Comparison of ENCODE assay signal across 24 cellular contexts in the genomic region with DNA sequence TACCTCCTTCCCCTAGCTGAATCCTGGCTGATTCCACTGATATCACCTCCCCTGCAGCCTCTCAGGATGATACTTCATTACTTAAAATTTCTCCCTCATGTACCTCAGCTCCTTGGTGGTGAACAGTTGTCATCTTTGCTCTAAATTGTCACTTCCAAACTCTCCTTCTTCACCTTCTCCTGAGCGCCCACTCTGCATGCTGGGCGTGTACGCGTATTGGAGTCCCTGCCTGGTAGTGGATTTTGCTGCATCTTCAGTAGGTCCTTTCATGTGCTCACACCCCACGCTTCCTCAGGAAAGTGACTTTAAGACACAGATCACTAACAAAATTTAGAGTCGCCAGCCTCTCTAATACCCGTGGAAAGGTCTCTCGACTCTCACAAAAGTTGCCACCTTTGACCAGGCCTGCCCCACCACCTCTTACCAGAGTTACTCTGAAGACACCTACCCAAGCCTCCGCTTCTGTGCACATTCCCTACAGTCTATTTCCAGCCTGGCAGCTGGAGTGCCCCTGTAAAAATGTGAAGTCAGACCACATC.
DNase-seq lines count a peak whose midpoint lies in the region; ATAC-seq and TF ChIP-seq lines count a peak whose summit lies in the region.
"Had no signal": no experiment of that assay in that cellular context is flagged by ENCODE, and none has a peak within 500 bp of the region (broad histone marks: within the 10 kb centered on the region; RNA-seq: fewer than 3 reads in every experiment).

No MANE protein-coding gene starts in this region.

- no peaks in the 10 kb centered on the region for H3K4me1 ChIP-seq in HEK293 (ENCODE audit: control insufficient read depth, insufficient read depth, low read length)
- no peaks in the 10 kb centered on the region for H3K4me1 ChIP-seq in colonic mucosa
- H3K4me1 ChIP-seq in GM23338 (ENCODE audit: insufficient read depth): peaks cover 13% of the 10 kb centered on the region
- H3K4me1 ChIP-seq: Caco-2 had no signal

- no peak overlapping the region for H2AFZ ChIP-seq in GM23338
- H2AFZ ChIP-seq: GM23248 had no signal

- POLR2A ChIA-PET in HEK293 (lab: Yijun Ruan, JAX): no interaction called here
- POLR2A ChIA-PET in HEK293T (lab: Yijun Ruan, JAX): no interaction called here

- no peak overlapping the region for H3K4me3 Mint-ChIP-seq in stimulated activated effector memory CD8-positive, alpha-beta T cell treated with anti-CD3 and anti-CD28 coated beads, Interleukin-12 subunit alpha, Interleukin-12 subunit beta, amount 100 ng/mL, for 72 hours
- H3K4me3 Mint-ChIP-seq in GM23338: no peak overlapping the region
- H3K4me3 Mint-ChIP-seq: CD8-positive, alpha-beta T cell; IgD-negative memory B cell had no signal

- H3K9me3 ChIP-seq in HEK293 (ENCODE audit: control insufficient read depth, insufficient read depth, low read depth, low read length): no peaks in the 10 kb centered on the region
- no peaks in the 10 kb centered on the region for H3K9me3 ChIP-seq in colonic mucosa
- H3K9me3 ChIP-seq: Caco-2, HAP-1, SK-N-SH had no signal

- no peaks in the 10 kb centered on the region for H3K36me3 ChIP-seq in HEK293 (ENCODE audit: control insufficient read depth in 2 of 2, insufficient read depth in 1 of 2, low read length in 2 of 2)
- H3K36me3 ChIP-seq in colonic mucosa: no peaks in the 10 kb centered on the region
- no peaks in the 10 kb centered on the region for H3K36me3 ChIP-seq in GM23338 (ENCODE audit: insufficient read depth)
- H3K36me3 ChIP-seq: BLaER1 treated with 17β-estradiol and CSF1 and Interleukin-3, amounts not matched to agents 10 nM and 100 nM; HAP-1 had no signal

- no peak overlapping the region for H3K4me3 ChIP-seq in HEK293 (ENCODE audit: low read depth, low read length)
- no peak overlapping the region for H3K4me3 ChIP-seq in colonic mucosa
- no peak overlapping the region for H3K4me3 ChIP-seq in GM23338
- H3K4me3 ChIP-seq: BLaER1 treated with 17β-estradiol and CSF1 and Interleukin-3, amounts not matched to agents 10 nM and 100 nM; GM23248; HAP-1 had no signal

- no peak for ATAC-seq in stimulated activated effector memory CD8-positive, alpha-beta T cell treated with anti-CD3 and anti-CD28 coated beads, Interleukin-12 subunit alpha, Interleukin-12 subunit beta, amount 100 ng/mL, for 72 hours
- ATAC-seq in GM23338: no peak
- ATAC-seq: CD8-positive, alpha-beta T cell had no signal

- no peaks in the 10 kb centered on the region for H3K9me2 ChIP-seq in GM23338 (ENCODE audit: insufficient read depth)
- H3K9me2 ChIP-seq: SK-N-SH had no signal

- H3F3A ChIP-seq in GM23338 (replicated peaks; ENCODE audit: low read depth): no peaks in the 10 kb centered on the region

- no peak for TF ChIP-seq CTCF in HEK293 (tag by site-specific recombination; IDR thresholded peaks at IDR 0.05)
- no peak for TF ChIP-seq CTCF in colonic mucosa (IDR thresholded peaks at IDR 0.05)
- no peak for TF ChIP-seq CTCF in GM23338 (conservative IDR thresholded peaks at IDR 0.05; ENCODE audit: low read depth in 2 of 2)

- H4K20me1 ChIP-seq in GM23338 (replicated peaks; ENCODE audit: insufficient read depth): no peaks in the 10 kb centered on the region
- H4K20me1 ChIP-seq: BLaER1 treated with 17β-estradiol and CSF1 and Interleukin-3, amounts not matched to agents 10 nM and 100 nM had no signal

- DNase-seq in colonic mucosa: peak; percentile 9
- peak; percentile 31 for DNase-seq in myocyte (ENCODE audit: low read depth)
- DNase-seq in stimulated activated effector memory CD8-positive, alpha-beta T cell treated with anti-CD3 and anti-CD28 coated beads, Interleukin-12 subunit alpha, Interleukin-12 subunit beta, amount 100 ng/mL, for 72 hours (ENCODE audit: low spot score in 2 of 2): no peak
- no peak for DNase-seq in ACHN
- no peak for DNase-seq in HEK293T (ENCODE audit: extremely low spot score)
- DNase-seq in GM23338 (ENCODE audit: low spot score): no peak
- DNase-seq: AML-193; Caco-2; CD8-positive, alpha-beta T cell; GM23248; NCI-H1092; NCI-H1417 treated with DMSO at 0.1 percent for 48 hours; NCI-H1694 treated with DMSO at 0.1 percent for 48 hours; NCI-H2081 treated with DMSO at 0.1 percent for 48 hours; NCI-H2171; NCI-H510A; NCI-H69; SIG-M5; SK-N-SH had no signal

- intact Hi-C loops in colonic mucosa (cut with DNase I): no loop called here

- H3K27me3 Mint-ChIP-seq in GM23338 (ENCODE audit: insufficient read depth, low read depth, poor library complexity): peaks cover 8% of the 10 kb centered on the region
- H3K27me3 Mint-ChIP-seq: IgD-negative memory B cell had no signal

- H3K27ac ChIP-seq in HEK293 (ENCODE audit: extremely low read depth, low read depth, low read length): no peak overlapping the region
- no peak overlapping the region for H3K27ac ChIP-seq in colonic mucosa
- no peak overlapping the region for H3K27ac ChIP-seq in GM23338 (ENCODE audit: low read depth)
- H3K27ac ChIP-seq: BLaER1 treated with 17β-estradiol and CSF1 and Interleukin-3, amounts not matched to agents 10 nM and 100 nM; KMS-11 had no signal

- peaks cover 22% of the 10 kb centered on the region for H3K4me1 Mint-ChIP-seq in stimulated activated effector memory CD8-positive, alpha-beta T cell treated with anti-CD3 and anti-CD28 coated beads, Interleukin-12 subunit alpha, Interleukin-12 subunit beta, amount 100 ng/mL, for 72 hours
- H3K4me1 Mint-ChIP-seq in GM23338: peaks cover 13% of the 10 kb centered on the region

- H3K4me2 ChIP-seq in GM23338: no peak overlapping the region
- H3K4me2 ChIP-seq: KMS-11, SK-N-SH had no signal

- no peak overlapping the region for H3K9ac ChIP-seq in colonic mucosa (ENCODE audit: low read depth in 2 of 2, low read length in 2 of 2)
- H3K9ac ChIP-seq: BLaER1 treated with 17β-estradiol and CSF1 and Interleukin-3, amounts not matched to agents 10 nM and 100 nM; KMS-11; SK-N-SH had no signal

- peaks cover 34% of the 10 kb centered on the region for H3K36me3 Mint-ChIP-seq in stimulated activated effector memory CD8-positive, alpha-beta T cell treated with anti-CD3 and anti-CD28 coated beads, Interleukin-12 subunit alpha, Interleukin-12 subunit beta, amount 100 ng/mL, for 72 hours
- no peaks in the 10 kb centered on the region; the same call in 2 of the 3 replicates for H3K36me3 Mint-ChIP-seq in GM23338 (ENCODE audit: low read depth)
- H3K36me3 Mint-ChIP-seq: CD8-positive, alpha-beta T cell had no signal

- no peaks in the 10 kb centered on the region for H3K79me2 ChIP-seq in GM23338 (replicated peaks; ENCODE audit: insufficient read depth)

- peaks cover 3% of the 10 kb centered on the region for H3K9me3 Mint-ChIP-seq in stimulated activated effector memory CD8-positive, alpha-beta T cell treated with anti-CD3 and anti-CD28 coated beads, Interleukin-12 subunit alpha, Interleukin-12 subunit beta, amount 100 ng/mL, for 72 hours
- peaks cover 5% of the 10 kb centered on the region for H3K9me3 Mint-ChIP-seq in GM23338

- H3K27ac Mint-ChIP-seq in stimulated activated effector memory CD8-positive, alpha-beta T cell treated with anti-CD3 and anti-CD28 coated beads, Interleukin-12 subunit alpha, Interleukin-12 subunit beta, amount 100 ng/mL, for 72 hours: peak overlapping the region; percentile 21
- no peak overlapping the region for H3K27ac Mint-ChIP-seq in GM23338
- H3K27ac Mint-ChIP-seq: CD8-positive, alpha-beta T cell; IgD-negative memory B cell had no signal

- CTCF ChIA-PET in HEK293 (lab: Yijun Ruan, JAX) (interaction anchor here (0.6 to 0.9 kb wide), 2 partner anchors 8 to 370 kb away, joined by 3 read pairs; no protein-coding TSS in a partner anchor), HEK293T (lab: Yijun Ruan, JAX) (no interaction called here)

- in situ Hi-C loops in ACHN (cut with HindIII; ENCODE audit: low pct_ligation_motif_present, low pct_unique_long_range_greater_than_20kb, low sequenced_read_pairs): no loop called here

- H3K27me3 ChIP-seq in colonic mucosa (no peaks in the 10 kb centered on the region), GM23338 (ENCODE audit: insufficient read depth) (no peaks in the 10 kb centered on the region)
- H3K27me3 ChIP-seq: BLaER1 treated with 17β-estradiol and CSF1 and Interleukin-3, amounts not matched to agents 10 nM and 100 nM had no signal

TF ChIP-seq in HEK293, 187 proteins besides CTCF, POLR2A, EP300 and RAD21:
- no peak for TF ChIP-seq ZNF140 (tag by site-specific recombination; IDR thresholded peaks at IDR 0.05)
- no peak for TF ChIP-seq ZNF791 (tag by site-specific recombination; IDR thresholded peaks at IDR 0.05)
- TF ChIP-seq ZNF558 (tag by site-specific recombination; IDR thresholded peaks at IDR 0.05): no peak
- peak; percentile 96 for TF ChIP-seq ZNF157 (tag by site-specific recombination; IDR thresholded peaks at IDR 0.05)

TF ChIP-seq in HEK293T, 16 proteins besides CTCF, POLR2A, EP300 and RAD21:
- TF ChIP-seq BHLHE40 (IDR thresholded peaks at IDR 0.05; ENCODE audit: borderline replicate concordance) (no peak), HDGF (IDR thresholded peaks at IDR 0.05; ENCODE audit: borderline replicate concordance) (no peak), LEF1 (IDR thresholded peaks at IDR 0.05; ENCODE audit: borderline replicate concordance) (no peak), ARNT (IDR thresholded peaks at IDR 0.05) (no peak), NFRKB (IDR thresholded peaks at IDR 0.05) (no peak), CTBP1 (IDR thresholded peaks at IDR 0.05; ENCODE audit: borderline replicate concordance) (no peak), ELF4 (IDR thresholded peaks at IDR 0.05) (no peak), SP1 (IDR thresholded peaks at IDR 0.05) (no peak), FOXM1 (IDR thresholded peaks at IDR 0.05; ENCODE audit: borderline replicate concordance) (no peak), SUZ12 (IDR thresholded peaks at IDR 0.05) (no peak), FOXK2 (IDR thresholded peaks at IDR 0.05) (no peak), L3MBTL2 (conservative IDR thresholded peaks at IDR 0.05) (no peak), ZNF384 (IDR thresholded peaks at IDR 0.05) (no peak)

TF ChIP-seq in GM23338, 12 proteins besides CTCF, POLR2A, EP300 and RAD21 (continues in another document):
- TF ChIP-seq EZH2phosphoT487 (IDR thresholded peaks at IDR 0.05; ENCODE audit: unreplicated experiment): no peak

Comparison
In these comparisons a context has a peak if more than half of its experiments do, and no peak if none do; other contexts are left out.
1. DNase-seq: peak in colonic mucosa (single experiment) and myocyte (single experiment); none in stimulated activated effector memory CD8-positive, alpha-beta T cell treated with anti-CD3 and anti-CD28 coated beads, Interleukin-12 subunit alpha, Interleukin-12 subunit beta, amount 100 ng/mL, for 72 hours (0 of 2), ACHN (single experiment), HEK293T (single experiment) and GM23338 (single experiment).